Comparison of ENCODE assay signal across 2 cellular contexts in genomic region chr7:109402107-109402506, GRCh38.
"Had no signal": no experiment of that assay in that cellular context is flagged by ENCODE, and none has a peak within 500 bp of the region (broad histone marks: within the 10 kb centered on the region; RNA-seq: fewer than 3 reads in every experiment).

No MANE protein-coding gene starts in this region.

- DNase-seq: GDM1, GF-D8 had no signal
